In genomic region chr17:58710948-58711552, GRCh38 we compare ENCODE assay signal across 9 cellular contexts. TPM values are rescaled to one million over a fixed set of nuclear protein-coding genes. Genes with fewer than 3 reads are reported as not detected.
DNase-seq lines count a peak whose midpoint lies in the region; ATAC-seq, FAIRE-seq and TF ChIP-seq lines count a peak whose summit lies in the region.
"Had no signal": no experiment of that assay in that cellular context is flagged by ENCODE, and none has a peak within 500 bp of the region (broad histone marks: within the 10 kb centered on the region; RNA-seq: fewer than 3 reads in every experiment).

No MANE protein-coding gene starts in this region.

- no peak overlapping the region for H3K27ac ChIP-seq in right cardiac atrium (ENCODE audit: low read length)
- no peak overlapping the region for H3K27ac ChIP-seq in endothelial cell of umbilical vein (ENCODE audit: insufficient read depth, low read depth, low read length)
- H3K27ac ChIP-seq in neural progenitor cell = no peak overlapping the region

- no peaks in the 10 kb centered on the region for H3K27me3 ChIP-seq in right cardiac atrium (ENCODE audit: control insufficient read depth, insufficient read depth)
- no peaks in the 10 kb centered on the region for H3K27me3 ChIP-seq in endothelial cell of umbilical vein (ENCODE audit: control insufficient read depth in 2 of 2, insufficient read depth in 2 of 2, low read length in 2 of 2)
- no peaks in the 10 kb centered on the region for H3K27me3 ChIP-seq in neural progenitor cell

- CTCF ChIA-PET in endothelial cell of umbilical vein (lab: Charles Lee) = interaction anchor here (0.6 to 3.8 kb wide), 53 partner anchors 8 to 619 kb away, joined by 3 to 98 read pairs (median 4); partner anchors contain the start of genes MTMR4, PPM1E, RAD51C and TEX14

- peaks cover 33% of the 10 kb centered on the region for H3K36me3 Mint-ChIP-seq in T-helper 2 cell treated with Interferon-gamma antibody and Interleukin-4, amounts not matched to agents 5 μg/mL and 100 μg/mL, for 36 hours (ENCODE audit: low read depth)
- H3K36me3 Mint-ChIP-seq in neural progenitor cell = peaks cover 2% of the 10 kb centered on the region

- no peaks in the 10 kb centered on the region for H3K9me3 ChIP-seq in right cardiac atrium (ENCODE audit: control insufficient read depth, low read length)
- no peaks in the 10 kb centered on the region for H3K9me3 ChIP-seq in endothelial cell of umbilical vein (replicated peaks; ENCODE audit: control insufficient read depth, insufficient read depth, low read length)
- no peaks in the 10 kb centered on the region for H3K9me3 ChIP-seq in neural progenitor cell (ENCODE audit: low read depth)

- H3K4me2 ChIP-seq in endothelial cell of umbilical vein (ENCODE audit: insufficient read depth, low read length) (no peak overlapping the region), neural progenitor cell (no peak overlapping the region)

- no peak for FAIRE-seq in endothelial cell of umbilical vein (lab: Jason Lieb, UNC)

- POLR2A ChIA-PET in endothelial cell of umbilical vein (lab: Charles Lee) = interaction anchor here (0.6 to 1.0 kb wide), 3 partner anchors 13 to 79 kb away, joined by 3 to 6 read pairs (median 3); no protein-coding TSS in a partner anchor

- H3K4me1 ChIP-seq in right cardiac atrium (ENCODE audit: control insufficient read depth, insufficient read depth, low read length) (no peaks in the 10 kb centered on the region), endothelial cell of umbilical vein (ENCODE audit: control insufficient read depth, extremely low read depth, insufficient read depth, low read length) (no peaks in the 10 kb centered on the region), neural progenitor cell (no peaks in the 10 kb centered on the region)

- H3K4me3 ChIP-seq in right cardiac atrium (ENCODE audit: low read length) (no peak overlapping the region), endothelial cell of umbilical vein (replicated peaks in 1 of 3; ENCODE audit: insufficient read depth in 1 of 3, low read depth in 1 of 3, low read length in 3 of 3) (no peak overlapping the region), neural progenitor cell (no peak overlapping the region)

- H3F3A ChIP-seq in neural progenitor cell (ENCODE audit: low read depth) = peaks cover 9% of the 10 kb centered on the region

- no peaks in the 10 kb centered on the region for H3K27me3 Mint-ChIP-seq in T-helper 2 cell treated with Interferon-gamma antibody and Interleukin-4, amounts not matched to agents 5 μg/mL and 100 μg/mL, for 36 hours (ENCODE audit: low read depth)
- H3K27me3 Mint-ChIP-seq in neural progenitor cell (ENCODE audit: insufficient read depth, low read depth) = no peaks in the 10 kb centered on the region

- H3K4me1 Mint-ChIP-seq in T-helper 2 cell treated with Interferon-gamma antibody and Interleukin-4, amounts not matched to agents 5 μg/mL and 100 μg/mL, for 36 hours (ENCODE audit: low read depth) = peaks cover 12% of the 10 kb centered on the region
- no peaks in the 10 kb centered on the region for H3K4me1 Mint-ChIP-seq in neural progenitor cell

- H4K20me1 ChIP-seq in endothelial cell of umbilical vein (replicated peaks; ENCODE audit: control insufficient read depth, extremely low read depth, insufficient read depth, low read length) (no peaks in the 10 kb centered on the region), neural progenitor cell (ENCODE audit: low read depth) (no peaks in the 10 kb centered on the region)

- H3K36me3 ChIP-seq in endothelial cell of umbilical vein (ENCODE audit: control insufficient read depth in 2 of 2, extremely low read depth in 1 of 2, insufficient read depth in 2 of 2, low read length in 2 of 2) (peaks cover 0 to 4% of the 10 kb centered on the region in 2 experiments), neural progenitor cell (no peaks in the 10 kb centered on the region)

- BruUV-seq in endothelial cell of umbilical vein (replicated peaks; lab: Mats Ljungman, UMichigan) = no TSS peak

- intact Hi-C loops in left cardiac atrium (cut with DNase I) = loop anchor here in 1 of 2 donors (2.0 kb wide), 1 partner anchor 294 kb away; no protein-coding TSS in a partner anchor
- intact Hi-C loops in right cardiac atrium (cut with DNase I) = loop anchor here (2.0 to 10.0 kb wide), 3 partner anchors 294 to 296 kb away; no protein-coding TSS in a partner anchor
- intact Hi-C loops in endothelial cell of umbilical vein (cut with micrococcal nuclease) = loop anchor here (1.0 to 2.0 kb wide), 2 partner anchors 124 to 294 kb away; no protein-coding TSS in a partner anchor

- H3K79me2 ChIP-seq in endothelial cell of umbilical vein (ENCODE audit: control insufficient read depth, insufficient read depth, low read length) (no peaks in the 10 kb centered on the region), neural progenitor cell (ENCODE audit: low read depth) (no peaks in the 10 kb centered on the region)

- H3K4me3 Mint-ChIP-seq in T-helper 2 cell treated with Interferon-gamma antibody and Interleukin-4, amounts not matched to agents 5 μg/mL and 100 μg/mL, for 36 hours = no peak overlapping the region
- no peak overlapping the region for H3K4me3 Mint-ChIP-seq in neural progenitor cell

- H3K9ac ChIP-seq in endothelial cell of umbilical vein (replicated peaks; ENCODE audit: extremely low read depth, insufficient read depth, low read length) (no peak overlapping the region), neural progenitor cell (no peak overlapping the region)

- peak overlapping the region; percentile 19 for H3K27ac Mint-ChIP-seq in T-helper 2 cell treated with Interferon-gamma antibody and Interleukin-4, amounts not matched to agents 5 μg/mL and 100 μg/mL, for 36 hours
- no peak overlapping the region for H3K27ac Mint-ChIP-seq in neural progenitor cell

- DNase-seq in left cardiac atrium = peak; percentile 32
- DNase-seq in right cardiac atrium = no peak
- peak; percentile 12 for DNase-seq in NCI-H1092 (lab: John Stamatoyannopoulos, UW)
- no peak for DNase-seq in T-helper 2 cell treated with Interferon-gamma antibody and Interleukin-4, amounts not matched to agents 5 μg/mL and 100 μg/mL, for 36 hours (ENCODE audit: low spot score)
- DNase-seq in endothelial cell of umbilical vein (ENCODE audit: low read depth, low spot score) = peak; percentile 73
- peak; percentile 83 for DNase-seq in neural progenitor cell (ENCODE audit: low spot score)

- H3K9me1 ChIP-seq in endothelial cell of umbilical vein (replicated peaks; ENCODE audit: control insufficient read depth, extremely low read depth, insufficient read depth, low read length) = no peaks in the 10 kb centered on the region

- ATAC-seq in left cardiac atrium = no peak
- no peak for ATAC-seq in right cardiac atrium
- no peak for ATAC-seq in GM18519 (IDR thresholded peaks at IDR 0.05; ENCODE audit: low FRiP score, unreplicated experiment)
- ATAC-seq in GM19324 (IDR thresholded peaks at IDR 0.05; ENCODE audit: low FRiP score, unreplicated experiment) = no peak

- no peak for TF ChIP-seq POLR2A in endothelial cell of umbilical vein (IDR thresholded peaks at IDR 0.05; ENCODE audit: low read depth, low read length)

- TF ChIP-seq CTCF in endothelial cell of umbilical vein (IDR thresholded peaks at IDR 0.05; ENCODE audit: extremely low read depth in 1 of 2, insufficient read depth in 1 of 2, low read depth in 1 of 2, low read length in 2 of 2) (peak; percentile 47 to 52), neural progenitor cell (IDR thresholded peaks at IDR 0.05) (peak; percentile 97)

- H2AFZ ChIP-seq in endothelial cell of umbilical vein (ENCODE audit: low read depth, low read length) (no peak overlapping the region), neural progenitor cell (replicated peaks) (no peak overlapping the region)

- WGBS in right cardiac atrium = 52% methylated on average over 4 of the region's 4 CpGs

- H3K9me3 Mint-ChIP-seq in T-helper 2 cell treated with Interferon-gamma antibody and Interleukin-4, amounts not matched to agents 5 μg/mL and 100 μg/mL, for 36 hours = no peaks in the 10 kb centered on the region
- H3K9me3 Mint-ChIP-seq in neural progenitor cell = no peaks in the 10 kb centered on the region

- dilution Hi-C loops in endothelial cell of umbilical vein (cut with MboI; ENCODE audit: extremely low pct_ligation_motif_present, low sequenced_read_pairs) = no loop called here

RNA-seq across cellular contexts. Expression of gene RAD51C, which starts 18.6 kb away (rescaled TPM):
- total RNA-seq in left cardiac atrium = 10 to 100 TPM; 32.4 to 36.8 TPM
- 10 to 100 TPM; 30.4 to 41.6 (median 36.9) TPM for total RNA-seq in right cardiac atrium
- 36.0 TPM for polyA plus RNA-seq in right cardiac atrium
- 38.9 and 50.5 TPM in 2 replicates for total RNA-seq in endothelial cell of umbilical vein
- polyA plus RNA-seq in endothelial cell of umbilical vein = 20.8 and 24.8 TPM in 2 replicates
- polyA plus RNA-seq in endothelial cell of umbilical vein (2011; cell fraction: cytosol; rRNA removed) = 37.0 and 37.8 TPM in 2 replicates
- 20.4 and 24.2 TPM in 2 replicates for polyA plus RNA-seq in endothelial cell of umbilical vein (2011; cell fraction: nucleus; rRNA removed)
- 40.4 and 61.6 TPM in 2 replicates for polyA plus RNA-seq in endothelial cell of umbilical vein (2012)
- polyA minus RNA-seq in endothelial cell of umbilical vein = 15.1 and 21.8 TPM in 2 replicates
- 16.6 TPM for polyA minus RNA-seq in endothelial cell of umbilical vein (2011; cell fraction: cytosol; rRNA and poly(A)+ RNA removed)
- polyA minus RNA-seq in endothelial cell of umbilical vein (2011; cell fraction: nucleus; rRNA and poly(A)+ RNA removed) = 17.1 and 18.7 TPM in 2 replicates
- total RNA-seq in neural progenitor cell (ENCODE audit: low replicate concordance) = 30.2 and 67.6 TPM in 2 replicates

RNA-seq across cellular contexts. Expression of gene TEX14, which starts 19.2 kb away (rescaled TPM):
- total RNA-seq in left cardiac atrium = under 1 TPM in 1 of 2 donors, not detected in 1; 0.32 TPM
- total RNA-seq in right cardiac atrium = under 1 TPM in 3 of 4 donors, not detected in 1; 0.15 to 0.57 (median 0.20) TPM
- 0.27 TPM for polyA plus RNA-seq in right cardiac atrium
- not detected in 2 replicates for total RNA-seq in endothelial cell of umbilical vein
- 0.02 and 0.10 TPM in 2 replicates for polyA plus RNA-seq in endothelial cell of umbilical vein
- polyA plus RNA-seq in endothelial cell of umbilical vein (2011; cell fraction: cytosol; rRNA removed) = 0.01 and 0.03 TPM in 2 replicates
- 0.07 and 0.17 TPM in 2 replicates for polyA plus RNA-seq in endothelial cell of umbilical vein (2011; cell fraction: nucleus; rRNA removed)
- 0.11 TPM in 1 of 2 replicates, not detected in the other for polyA plus RNA-seq in endothelial cell of umbilical vein (2012)
- polyA minus RNA-seq in endothelial cell of umbilical vein = 0.19 TPM in 1 of 2 replicates, not detected in the other
- not detected for polyA minus RNA-seq in endothelial cell of umbilical vein (2011; cell fraction: cytosol; rRNA and poly(A)+ RNA removed)
- polyA minus RNA-seq in endothelial cell of umbilical vein (2011; cell fraction: nucleus; rRNA and poly(A)+ RNA removed) = 0.29 TPM in 1 of 2 replicates, not detected in the other
- 0.09 and 1.4 TPM in 2 replicates for total RNA-seq in neural progenitor cell (ENCODE audit: low replicate concordance)
- total RNA-seq: glomerular endothelial cell had no signal

RNA-seq across cellular contexts. Expression of gene PPM1E, which starts 44.6 kb away (rescaled TPM):
- total RNA-seq in left cardiac atrium (1 to 10 TPM; 2.1 to 4.9 TPM), right cardiac atrium (1 to 10 TPM in 3 of 4 donors, under 1 TPM in 1; 0.78 to 2.6 (median 2.3) TPM), endothelial cell of umbilical vein (not detected in 2 replicates), neural progenitor cell (ENCODE audit: low replicate concordance) (13.2 and 18.8 TPM in 2 replicates)
- polyA plus RNA-seq in right cardiac atrium (1.3 TPM), endothelial cell of umbilical vein (0.01 and 0.02 TPM in 2 replicates)
- 0.01 and 0.03 TPM in 2 replicates for polyA plus RNA-seq in endothelial cell of umbilical vein (2011; cell fraction: cytosol; rRNA removed)
- 0.01 and 0.03 TPM in 2 replicates for polyA plus RNA-seq in endothelial cell of umbilical vein (2011; cell fraction: nucleus; rRNA removed)
- 0.03 and 0.05 TPM in 2 replicates for polyA plus RNA-seq in endothelial cell of umbilical vein (2012)
- 0.10 and 0.11 TPM in 2 replicates for polyA minus RNA-seq in endothelial cell of umbilical vein
- polyA minus RNA-seq in endothelial cell of umbilical vein (2011; cell fraction: cytosol; rRNA and poly(A)+ RNA removed) = not detected
- polyA minus RNA-seq in endothelial cell of umbilical vein (2011; cell fraction: nucleus; rRNA and poly(A)+ RNA removed) = not detected in 2 replicates
- total RNA-seq: glomerular endothelial cell had no signal

Comparison
In these comparisons a context has a peak if more than half of its experiments do, and no peak if none do; other contexts are left out.
1. DNase-seq: peak in left cardiac atrium (single experiment), NCI-H1092 (single experiment), endothelial cell of umbilical vein (single experiment) and neural progenitor cell (single experiment); none in right cardiac atrium (0 of 3) and T-helper 2 cell treated with Interferon-gamma antibody and Interleukin-4, amounts not matched to agents 5 μg/mL and 100 μg/mL, for 36 hours (single experiment).